11 cellular contexts compared by ENCODE assay signal in the genomic region with DNA sequence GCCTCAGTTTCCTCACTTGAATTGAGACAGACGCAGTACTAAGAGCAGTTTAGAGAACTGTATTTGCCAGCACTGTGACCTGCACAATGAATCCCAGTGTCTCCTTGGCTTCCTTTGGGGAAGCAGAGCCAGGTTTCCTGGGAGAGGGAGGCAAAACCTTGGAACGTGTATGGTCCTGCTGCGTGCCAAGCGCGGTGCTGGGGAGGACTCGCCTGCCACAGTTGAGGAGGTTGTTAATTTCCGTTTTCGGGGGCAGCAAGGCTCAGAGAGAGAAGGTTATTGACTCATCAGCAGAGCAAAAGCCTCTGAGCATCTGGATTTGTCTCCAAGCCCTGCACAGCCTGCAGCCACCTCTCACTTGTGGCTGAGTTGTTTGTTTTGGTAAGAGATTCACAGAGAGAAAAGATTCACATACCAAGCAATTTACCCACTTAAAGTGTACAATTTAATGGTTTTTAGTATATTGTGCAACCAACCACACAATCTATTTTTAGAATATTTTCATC. TPM values are rescaled to one million over a fixed set of nuclear protein-coding genes. Genes with fewer than 3 reads are reported as not detected.
DNase-seq lines count a peak whose midpoint lies in the region; ATAC-seq and TF ChIP-seq lines count a peak whose summit lies in the region.
"Had no signal": no experiment of that assay in that cellular context is flagged by ENCODE, and none has a peak within 500 bp of the region (broad histone marks: within the 10 kb centered on the region; RNA-seq: fewer than 3 reads in every experiment).

No MANE protein-coding gene starts in this region.

- H3K4me3 ChIP-seq in Karpas-422 (ENCODE audit: low read length) (no peak overlapping the region), astrocyte of the spinal cord (ENCODE audit: low read depth, low read length) (no peak overlapping the region)

- in situ Hi-C loops in ACHN (cut with HindIII; ENCODE audit: low pct_ligation_motif_present, low pct_unique_long_range_greater_than_20kb, low sequenced_read_pairs) (no loop called here), astrocyte of the spinal cord (cut with HindIII; ENCODE audit: low sequenced_read_pairs) (no loop called here)

- H3K27ac ChIP-seq in Karpas-422 (ENCODE audit: low read length): no peak overlapping the region

- peaks cover 18 to 23% of the 10 kb centered on the region in 2 donors for H3K27me3 Mint-ChIP-seq in T-cell

- POLR2A ChIA-PET in T-cell (lab: Charles Lee): no interaction called here

- no peaks in the 10 kb centered on the region for H3K9me3 Mint-ChIP-seq in T-cell
- H3K9me3 Mint-ChIP-seq: activated naive CD4-positive, alpha-beta T cell treated with anti-CD3 and anti-CD28 coated beads, Interleukin-2, amount 50 U/mL, for 24 hours had no signal

- H3K9me2 ChIP-seq in Karpas-422 (replicated peaks; ENCODE audit: insufficient read depth, low read length): no peaks in the 10 kb centered on the region

- H3K79me2 ChIP-seq in Karpas-422 (ENCODE audit: low read length): no peaks in the 10 kb centered on the region

- no peak overlapping the region for H3K9ac ChIP-seq in Karpas-422 (ENCODE audit: low read length)

- H3K4me1 ChIP-seq in Karpas-422 (ENCODE audit: low read length): peaks cover 53% of the 10 kb centered on the region

- peak; percentile 57 for DNase-seq in ACHN
- DNase-seq in Karpas-422: peak; percentile 57
- peak; percentile 96 for DNase-seq in astrocyte of the spinal cord (ENCODE audit: low read depth, low spot score)
- peak; percentile 75 for DNase-seq in kidney tubule cell (ENCODE audit: low spot score)
- DNase-seq in DMS153 (lab: John Stamatoyannopoulos, UW): no peak
- DNase-seq in T-cell: no peak
- DNase-seq in activated gamma-delta T cell treated with Interleukin-2 at 50 U/mL for 16 hours: no peak
- DNase-seq: COR-L47, T-helper 2 cell had no signal

- H4K20me1 ChIP-seq in Karpas-422 (ENCODE audit: insufficient read depth, low read depth, low read length): no peaks in the 10 kb centered on the region

- H3K4me2 ChIP-seq in Karpas-422 (ENCODE audit: low read depth, low read length, poor library complexity, severe bottlenecking): no peak overlapping the region

- no peaks in the 10 kb centered on the region for H3K27me3 ChIP-seq in Karpas-422 (ENCODE audit: low read length)

- H3K4me1 Mint-ChIP-seq in T-cell: no peaks in the 10 kb centered on the region
- H3K4me1 Mint-ChIP-seq: activated naive CD4-positive, alpha-beta T cell treated with anti-CD3 and anti-CD28 coated beads, Interleukin-2, amount 50 U/mL, for 24 hours had no signal

- no peaks in the 10 kb centered on the region for H3K36me3 ChIP-seq in Karpas-422 (ENCODE audit: insufficient read depth, low read length)

- no peak overlapping the region for H3K4me3 Mint-ChIP-seq in T-cell
- H3K4me3 Mint-ChIP-seq: activated naive CD4-positive, alpha-beta T cell treated with anti-CD3 and anti-CD28 coated beads, Interleukin-2, amount 50 U/mL, for 24 hours had no signal

- no peak overlapping the region for H2AFZ ChIP-seq in Karpas-422 (ENCODE audit: low read length)

- H3K36me3 Mint-ChIP-seq in T-cell: no peaks in the 10 kb centered on the region
- H3K36me3 Mint-ChIP-seq: activated naive CD4-positive, alpha-beta T cell treated with anti-CD3 and anti-CD28 coated beads, Interleukin-2, amount 50 U/mL, for 24 hours had no signal

- ATAC-seq in T-cell (replicated peaks in 1 of 4) (no peak), GM21786 (IDR thresholded peaks at IDR 0.05; ENCODE audit: unreplicated experiment) (no peak)

- H3K9me3 ChIP-seq in Karpas-422 (ENCODE audit: low read length): no peaks in the 10 kb centered on the region

- no peak for TF ChIP-seq CTCF in astrocyte of the spinal cord (IDR thresholded peaks at IDR 0.05; ENCODE audit: low read depth, low read length)

- CTCF ChIA-PET in T-cell (lab: Charles Lee): no interaction called here

- no peak overlapping the region for H3K27ac Mint-ChIP-seq in T-cell
- H3K27ac Mint-ChIP-seq: activated naive CD4-positive, alpha-beta T cell treated with anti-CD3 and anti-CD28 coated beads, Interleukin-2, amount 50 U/mL, for 24 hours had no signal

RNA-seq across cellular contexts. Expression of gene SYT12, which starts 10.8 kb away (rescaled TPM):
- 0.22 TPM in 1 of 2 replicates, not detected in the other for total RNA-seq in Karpas-422 (2014; rRNA removed; shearing (Covaris generic); ENCODE audit: low replicate concordance)
- total RNA-seq in T-cell: under 1 TPM in 1 of 5 donors, not detected in 4; 0.20 TPM

RNA-seq across cellular contexts. Expression of gene RHOD, which starts 22.9 kb away (rescaled TPM):
- total RNA-seq in Karpas-422 (2014; rRNA removed; shearing (Covaris generic); ENCODE audit: low replicate concordance): not detected in 2 replicates
- under 1 TPM in 3 of 5 donors, not detected in 2; 0.59 to 0.88 (median 0.66) TPM for total RNA-seq in T-cell

RNA-seq across cellular contexts. Expression of gene C11orf86, which starts 58.6 kb away (rescaled TPM):
- not detected in 2 replicates for total RNA-seq in Karpas-422 (2014; rRNA removed; shearing (Covaris generic); ENCODE audit: low replicate concordance)
- not detected for total RNA-seq in T-cell

Comparison
In these comparisons a context has a peak if more than half of its experiments do, and no peak if none do; other contexts are left out.
1. DNase-seq: peak in ACHN (single experiment), Karpas-422 (single experiment), astrocyte of the spinal cord (single experiment) and kidney tubule cell (single experiment); none in DMS153 (single experiment), T-cell (0 of 34) and activated gamma-delta T cell treated with Interleukin-2 at 50 U/mL for 16 hours (single experiment).